Comparison of ENCODE assay signal across 26 cellular contexts in the genomic region with DNA sequence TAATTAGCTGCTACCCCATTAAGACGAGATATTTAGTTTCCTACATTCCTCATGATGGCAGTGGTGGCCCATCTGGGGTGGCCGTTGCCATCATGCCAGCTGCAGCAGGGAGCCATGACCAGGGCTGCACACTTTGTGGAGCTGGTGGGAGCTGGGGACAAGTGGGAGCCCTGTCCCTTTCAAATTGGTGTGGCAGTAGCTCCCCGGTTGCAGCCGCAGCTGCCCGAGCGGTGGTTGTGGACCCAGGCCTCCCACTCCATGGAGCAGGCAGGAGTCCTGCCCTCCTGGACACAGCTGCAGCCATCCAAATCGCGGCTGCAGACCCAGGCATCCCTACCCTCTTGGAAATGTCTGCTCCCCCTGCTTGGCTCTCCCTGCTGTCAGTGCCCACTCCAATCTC. TPM values are rescaled to one million over a fixed set of nuclear protein-coding genes. Genes with fewer than 3 reads are reported as not detected.
"Had no signal": no experiment of that assay in that cellular context is flagged by ENCODE, and none has a peak within 500 bp of the region (broad histone marks: within the 10 kb centered on the region; RNA-seq: fewer than 3 reads in every experiment).

No MANE protein-coding gene starts in this region.

- H3K4me3 Mint-ChIP-seq: dendritic cell treated with granulocyte-macrophage colony-stimulating factor and Interleukin-4, amounts not matched to agents 40 ng/mL and 50 ng/mL, for 4 days; effector memory CD8-positive, alpha-beta T cell; endodermal cell; mesothelial cell of epicardium; naive B cell had no signal

- H3K4me3 ChIP-seq: esophagus squamous epithelium, gastrocnemius medialis, heart right ventricle, left lung, lower lobe of right lung, mucosa of descending colon had no signal

- H3K27ac ChIP-seq: epithelial cell of prostate, gastrocnemius medialis, heart right ventricle, left lung, lower lobe of right lung had no signal

- H3K27ac Mint-ChIP-seq: dendritic cell treated with granulocyte-macrophage colony-stimulating factor and Interleukin-4, amounts not matched to agents 40 ng/mL and 50 ng/mL, for 4 days; effector memory CD8-positive, alpha-beta T cell; endodermal cell; mesothelial cell of epicardium; naive B cell had no signal

- ATAC-seq: effector memory CD8-positive, alpha-beta T cell; esophagus mucosa; gastrocnemius medialis; heart right ventricle; left cardiac atrium; left lung; left ventricle myocardium superior; lower lobe of right lung; mucosa of descending colon had no signal

- H3K4me1 ChIP-seq: gastrocnemius medialis, heart right ventricle, left lung, lower lobe of right lung had no signal

- H3K36me3 ChIP-seq: esophagus squamous epithelium, gastrocnemius medialis, heart right ventricle, left lung, lower lobe of right lung had no signal

- H3K36me3 Mint-ChIP-seq: mesothelial cell of epicardium, naive B cell had no signal

- H3K27me3 Mint-ChIP-seq: effector memory CD8-positive, alpha-beta T cell had no signal

- H3K4me1 Mint-ChIP-seq: endodermal cell, mesothelial cell of epicardium, naive B cell had no signal

- H3K9me3 Mint-ChIP-seq: dendritic cell treated with granulocyte-macrophage colony-stimulating factor and Interleukin-4, amounts not matched to agents 40 ng/mL and 50 ng/mL, for 4 days; effector memory CD8-positive, alpha-beta T cell had no signal

- DNase-seq: cortex of kidney; effector CD8-positive, alpha-beta T cell; effector memory CD8-positive, alpha-beta T cell; endodermal cell; erythroblast; esophagus squamous epithelium; foreskin fibroblast; foreskin melanocyte; gastrocnemius medialis; glutamatergic neuron; head of caudate nucleus; heart right ventricle; hippocampal formation; left cardiac atrium; left lung; left ventricle myocardium superior; lower lobe of right lung; mesenchymal stem cell; mucosa of descending colon; naive B cell had no signal

- H3K9me3 ChIP-seq: esophagus squamous epithelium, gastrocnemius medialis, heart right ventricle, left lung, lower lobe of right lung, mucosa of descending colon had no signal

- H3K27me3 ChIP-seq: esophagus squamous epithelium, gastrocnemius medialis, left lung had no signal

RNA-seq across cellular contexts. Expression of a gene that starts 9.3 kb away (rescaled TPM):
- total RNA-seq: dermis microvascular lymphatic vessel endothelial cell, gastrocnemius medialis, left ventricle myocardium superior, lung microvascular endothelial cell had no signal
